ENCODE assay signal across 8 cellular contexts in genomic region chr1:18875107-18875795, GRCh38. TPM values are rescaled to one million over a fixed set of nuclear protein-coding genes. Genes with fewer than 3 reads are reported as not detected.
DNase-seq lines count a peak whose midpoint lies in the region; ATAC-seq and TF ChIP-seq lines count a peak whose summit lies in the region.

No MANE protein-coding gene starts in this region.

- H3K36me3 Mint-ChIP-seq in activated T-helper 2 cell treated with anti-CD3 and anti-CD28 coated beads, Interferon-gamma antibody, Interleukin-2, Interleukin-4, amounts not matched to agents 10 μg/mL and 5 μg/mL and 100 μg/mL, durations not matched to agents 14 hours and 24 hours and 36 hours (ENCODE audit: low read depth) = no peaks in the 10 kb centered on the region

- no peak overlapping the region for H3K27ac ChIP-seq in RWPE2 (ENCODE audit: poor library complexity, severe bottlenecking)

- ATAC-seq in RWPE2 (ENCODE audit: low read depth) = peak; percentile 70
- ATAC-seq in HG03432 (IDR thresholded peaks at IDR 0.05; ENCODE audit: unreplicated experiment) = no peak

- H3K27me3 ChIP-seq in RWPE2 (ENCODE audit: insufficient read depth, poor library complexity, severe bottlenecking) = no peaks in the 10 kb centered on the region

- TF ChIP-seq CTCF in RWPE2 (IDR thresholded peaks at IDR 0.05; ENCODE audit: poor library complexity, severe bottlenecking) = peak; percentile 71
- peak; percentile 88 for TF ChIP-seq CTCF in foreskin fibroblast (IDR thresholded peaks at IDR 0.05; ENCODE audit: low read depth, low read length)

- DNase-seq in D341Med (ENCODE audit: low spot score) (peak; percentile 87), KBM-7 (peak; percentile 87), RWPE2 (ENCODE audit: low spot score) (no peak), foreskin fibroblast (peak; percentile 72 to 90), non-pigmented ciliary epithelial cell (ENCODE audit: low read depth) (peak; percentile 61), stromal cell of bone marrow (ENCODE audit: low read depth) (peak; percentile 51)
- peak; percentile 49 for DNase-seq in activated T-helper 2 cell treated with anti-CD3 and anti-CD28 coated beads, Interferon-gamma antibody, Interleukin-2, Interleukin-4, amounts not matched to agents 10 μg/mL and 5 μg/mL and 100 μg/mL, durations not matched to agents 14 hours and 24 hours and 36 hours (ENCODE audit: low spot score)

- no peak overlapping the region for H3K4me3 Mint-ChIP-seq in activated T-helper 2 cell treated with anti-CD3 and anti-CD28 coated beads, Interferon-gamma antibody, Interleukin-2, Interleukin-4, amounts not matched to agents 10 μg/mL and 5 μg/mL and 100 μg/mL, durations not matched to agents 14 hours and 24 hours and 36 hours (ENCODE audit: low read depth)

- intact Hi-C loops in activated T-helper 2 cell treated with anti-CD3 and anti-CD28 coated beads, Interferon-gamma antibody, Interleukin-2, Interleukin-4, amounts not matched to agents 10 μg/mL and 5 μg/mL and 100 μg/mL, durations not matched to agents 14 hours and 24 hours and 36 hours (cut with micrococcal nuclease) = no loop called here

- no peak overlapping the region for H3K27ac Mint-ChIP-seq in activated T-helper 2 cell treated with anti-CD3 and anti-CD28 coated beads, Interferon-gamma antibody, Interleukin-2, Interleukin-4, amounts not matched to agents 10 μg/mL and 5 μg/mL and 100 μg/mL, durations not matched to agents 14 hours and 24 hours and 36 hours

- no peak overlapping the region for H3K4me3 ChIP-seq in RWPE2 (ENCODE audit: severe bottlenecking)
- no peak overlapping the region for H3K4me3 ChIP-seq in foreskin fibroblast (ENCODE audit: low read depth in 1 of 2, low read length in 2 of 2)

- H3K4me1 Mint-ChIP-seq in activated T-helper 2 cell treated with anti-CD3 and anti-CD28 coated beads, Interferon-gamma antibody, Interleukin-2, Interleukin-4, amounts not matched to agents 10 μg/mL and 5 μg/mL and 100 μg/mL, durations not matched to agents 14 hours and 24 hours and 36 hours (ENCODE audit: low read depth) = no peaks in the 10 kb centered on the region

- no peaks in the 10 kb centered on the region for H3K9me3 Mint-ChIP-seq in activated T-helper 2 cell treated with anti-CD3 and anti-CD28 coated beads, Interferon-gamma antibody, Interleukin-2, Interleukin-4, amounts not matched to agents 10 μg/mL and 5 μg/mL and 100 μg/mL, durations not matched to agents 14 hours and 24 hours and 36 hours

- no peaks in the 10 kb centered on the region for H3K4me1 ChIP-seq in RWPE2 (ENCODE audit: insufficient read depth, poor library complexity, severe bottlenecking)

- no peaks in the 10 kb centered on the region for H3K9me3 ChIP-seq in RWPE2 (ENCODE audit: severe bottlenecking)

- H3K36me3 ChIP-seq in RWPE2 (ENCODE audit: low read depth) = no peaks in the 10 kb centered on the region

- in situ Hi-C loops in KBM-7 (cut with MboI; ENCODE audit: low pct_unique_long_range_greater_than_20kb, low sequenced_read_pairs) = no loop called here

- H3K27me3 Mint-ChIP-seq in activated T-helper 2 cell treated with anti-CD3 and anti-CD28 coated beads, Interferon-gamma antibody, Interleukin-2, Interleukin-4, amounts not matched to agents 10 μg/mL and 5 μg/mL and 100 μg/mL, durations not matched to agents 14 hours and 24 hours and 36 hours (ENCODE audit: low read depth) = no peaks in the 10 kb centered on the region

RNA-seq across cellular contexts. Expression of gene TAS1R2, which starts 15.8 kb away (rescaled TPM):
- not detected in 2 replicates for total RNA-seq in activated T-helper 2 cell treated with anti-CD3 and anti-CD28 coated beads, Interferon-gamma antibody, Interleukin-2, Interleukin-4, amounts not matched to agents 10 μg/mL and 5 μg/mL and 100 μg/mL, durations not matched to agents 14 hours and 24 hours and 36 hours

RNA-seq across cellular contexts. Expression of gene ALDH4A1, which starts 27.1 kb away (rescaled TPM):
- 4.4 and 5.0 TPM in 2 replicates for total RNA-seq in activated T-helper 2 cell treated with anti-CD3 and anti-CD28 coated beads, Interferon-gamma antibody, Interleukin-2, Interleukin-4, amounts not matched to agents 10 μg/mL and 5 μg/mL and 100 μg/mL, durations not matched to agents 14 hours and 24 hours and 36 hours
